Comparison of ENCODE assay signal across 1 cellular context in genomic region chr1:3750716-3751115, GRCh38.
TF ChIP-seq lines count a peak whose summit lies in the region.

No MANE protein-coding gene starts in this region.

TF ChIP-seq in K562, 482 proteins besides CTCF, POLR2A, EP300 and RAD21:
- TF ChIP-seq CTBP1 (IDR thresholded peaks at IDR 0.05; ENCODE audit: borderline replicate concordance): peak; percentile 64; the same call in 1 of the 2 replicates
- no peak for TF ChIP-seq CUX1 (CRISPR knock-in tag; IDR thresholded peaks at IDR 0.05)
- peak in 1 of 2 experiments; percentile 47; a peak in 1 of 4 replicates for TF ChIP-seq RCOR1 (IDR thresholded peaks at IDR 0.05; ENCODE audit: borderline replicate concordance in 1 of 2, low read depth in 2 of 2, low read length in 2 of 2)
- peak; percentile 21; the same call in 1 of the 2 replicates for TF ChIP-seq CBFA2T3 (IDR thresholded peaks at IDR 0.05)
- TF ChIP-seq VEZF1 (CRISPR knock-in tag; IDR thresholded peaks at IDR 0.05): peak; percentile 13; the same call in 1 of the 2 replicates
